In the genomic region with DNA sequence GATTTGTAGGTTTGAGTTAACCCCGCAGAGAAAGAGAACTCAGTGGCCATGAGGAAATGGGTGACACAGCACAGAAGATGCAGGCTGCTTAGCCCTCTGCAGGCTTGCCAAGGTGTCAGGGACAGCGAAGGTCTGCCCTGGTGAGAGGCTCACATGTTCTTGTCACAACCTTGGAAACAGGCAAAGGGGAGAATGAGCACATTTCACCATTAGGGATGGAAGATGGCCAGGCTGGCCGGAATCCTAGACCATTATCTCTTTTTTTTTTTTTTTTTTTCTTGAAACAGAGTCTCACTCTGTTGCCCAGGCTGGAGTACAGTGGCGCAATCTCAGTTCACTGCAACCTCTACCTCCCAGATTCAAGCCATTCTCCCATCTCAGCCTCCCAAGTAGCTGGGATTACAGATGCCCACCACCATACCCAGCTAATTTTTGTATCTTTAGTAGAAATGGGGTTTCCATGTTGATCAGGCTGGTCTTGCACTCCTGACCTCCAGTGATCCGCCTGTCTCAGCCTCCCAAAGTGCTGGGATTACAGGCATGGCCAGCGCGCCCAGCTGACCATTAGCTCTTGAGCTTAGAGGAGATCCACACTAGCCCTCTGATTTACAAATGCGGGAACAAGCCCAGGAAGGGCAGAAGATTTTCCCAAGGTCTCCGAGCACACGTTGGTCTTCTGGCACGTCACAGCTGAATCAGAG, we compare ENCODE assay signal across 17 cellular contexts. TPM values are rescaled to one million over a fixed set of nuclear protein-coding genes. Genes with fewer than 3 reads are reported as not detected.
DNase-seq lines count a peak whose midpoint lies in the region; ATAC-seq and TF ChIP-seq lines count a peak whose summit lies in the region.
"Had no signal": no experiment of that assay in that cellular context is flagged by ENCODE, and none has a peak within 500 bp of the region (broad histone marks: within the 10 kb centered on the region; RNA-seq: fewer than 3 reads in every experiment).

No MANE protein-coding gene starts in this region.

- no peak overlapping the region for H3K4me3 ChIP-seq in cardiac fibroblast (replicated peaks in 1 of 2; ENCODE audit: low read depth in 2 of 2, low read length in 2 of 2)
- H3K4me3 ChIP-seq in spleen, result no peak overlapping the region
- H3K4me3 ChIP-seq in mesendoderm (ENCODE audit: low read length), result no peak overlapping the region
- no peak overlapping the region for H3K4me3 ChIP-seq in BE2C (ENCODE audit: low read depth, low read length)
- H3K4me3 ChIP-seq: BLaER1, lung had no signal

- no peak overlapping the region for H4K5ac ChIP-seq in mesendoderm (ENCODE audit: low read length)

- no peak overlapping the region for H2AK5ac ChIP-seq in mesendoderm (ENCODE audit: low read length)

- no peak overlapping the region for H3K4ac ChIP-seq in mesendoderm (ENCODE audit: low read depth, low read length)

- H3K79me1 ChIP-seq in mesendoderm (ENCODE audit: low read length), result no peaks in the 10 kb centered on the region

- H3K36me3 ChIP-seq in spleen, result no peaks in the 10 kb centered on the region
- no peaks in the 10 kb centered on the region for H3K36me3 ChIP-seq in mesendoderm (ENCODE audit: control insufficient read depth, insufficient read depth, low read length)
- H3K36me3 ChIP-seq in BE2C, result no peaks in the 10 kb centered on the region
- H3K36me3 ChIP-seq: BLaER1 had no signal

- H2BK15ac ChIP-seq in mesendoderm (replicated peaks; ENCODE audit: low read depth), result no peak overlapping the region

- H3K23ac ChIP-seq in mesendoderm (ENCODE audit: low read length), result no peak overlapping the region

- H3K27ac ChIP-seq in spleen, result peak overlapping the region in 4 of 8 donors; percentile 8 to 42 (median 18)
- H3K27ac ChIP-seq in mesendoderm (ENCODE audit: low read depth, low read length), result no peak overlapping the region
- H3K27ac ChIP-seq: BLaER1 had no signal

- H2BK5ac ChIP-seq in mesendoderm (ENCODE audit: low read length), result no peak overlapping the region

- H2BK120ac ChIP-seq in mesendoderm (ENCODE audit: low read depth, low read length), result no peak overlapping the region

- H3K9me3 ChIP-seq in spleen (no peaks in the 10 kb centered on the region), BE2C (no peaks in the 10 kb centered on the region)
- H3K9me3 ChIP-seq: BLaER1 had no signal

- H3K18ac ChIP-seq in mesendoderm (ENCODE audit: low read length), result no peak overlapping the region

- TF ChIP-seq POLR2A in spleen (IDR thresholded peaks at IDR 0.05), result no peak

- ATAC-seq in left ventricle myocardium superior, result peak; percentile 68
- ATAC-seq: HCT116; stimulated activated naive CD8-positive, alpha-beta T cell treated with anti-CD3 and anti-CD28 coated beads, Interleukin-15, Interleukin-2, amounts not matched to agents 100 U/mL and 50 U/mL, for 24 hours had no signal

- H3K27me3 ChIP-seq in spleen (replicated peaks in 1 of 7) (peaks cover 0 to 4% (median 0%) of the 10 kb centered on the region in 7 donors), mesendoderm (ENCODE audit: insufficient read depth, low read length, poor library complexity) (no peaks in the 10 kb centered on the region), BE2C (no peaks in the 10 kb centered on the region)
- H3K27me3 ChIP-seq: BLaER1 had no signal

- no peak overlapping the region for H3K4me2 ChIP-seq in mesendoderm (ENCODE audit: low read length)
- H3K4me2 ChIP-seq: BLaER1 had no signal

- DNase-seq in GM03348 (ENCODE audit: low spot score) (peak; percentile 47), cardiac fibroblast (ENCODE audit: low read depth in 2 of 2) (peak; percentile 53 to 79), left ventricle myocardium superior (peak; percentile 70), spleen (peak; percentile 49), mesendoderm (no peak), BE2C (no peak), iPS-NIHi11 (ENCODE audit: low spot score) (no peak)
- DNase-seq in stimulated activated CD4-positive, alpha-beta T cell treated with anti-CD3 and anti-CD28 coated beads, Interleukin-12 subunit alpha, Interleukin-12 subunit beta, amount 100 ng/mL, for 4 hours, result no peak
- DNase-seq: activated naive CD4-positive, alpha-beta T cell; central memory CD4-positive, alpha-beta T cell; DMS53; NCI-H1048; NK-92 treated with Interleukin-12 subunit alpha and Interleukin-12 subunit beta, amount 100 ng/mL, for 24 hours; stimulated activated naive CD8-positive, alpha-beta T cell treated with anti-CD3 and anti-CD28 coated beads, Interleukin-15, Interleukin-2, amounts not matched to agents 100 U/mL and 50 U/mL, for 24 hours had no signal

- no peak overlapping the region for H3K9ac ChIP-seq in mesendoderm (ENCODE audit: low read length)
- H3K9ac ChIP-seq: BLaER1 had no signal

- intact Hi-C loops in left ventricle myocardium superior (cut with micrococcal nuclease), result no loop called here
- intact Hi-C loops in spleen (cut with DNase I; ENCODE audit: low total_unique reads), result no loop called here

- H3K79me2 ChIP-seq in mesendoderm (ENCODE audit: control insufficient read depth, insufficient read depth, low read length), result no peaks in the 10 kb centered on the region

- no peak overlapping the region for H3K56ac ChIP-seq in mesendoderm (ENCODE audit: low read length)

- H4K8ac ChIP-seq in mesendoderm (ENCODE audit: low read depth, low read length), result no peak overlapping the region

- WGBS in spleen, 5 donors, result 76 to 84% (median 83%) methylated on average over 11 of the region's 11 CpGs
- no CpG with 5 or more reads among the region's 11 CpGs for WGBS in mesendoderm (ENCODE audit: extremely low coverage, insufficient coverage, low lambda C conversion rate)

- H3K4me1 ChIP-seq in spleen, result peaks cover 6 to 45% (median 19%) of the 10 kb centered on the region in 6 donors
- H3K4me1 ChIP-seq in mesendoderm (ENCODE audit: control insufficient read depth, low read depth, low read length), result no peaks in the 10 kb centered on the region
- no peaks in the 10 kb centered on the region for H3K4me1 ChIP-seq in BE2C

- TF ChIP-seq CTCF in cardiac fibroblast (IDR thresholded peaks at IDR 0.05; ENCODE audit: low read depth, low read length), result no peak
- no peak for TF ChIP-seq CTCF in spleen (IDR thresholded peaks at IDR 0.05 in 8 of 11, conservative IDR thresholded peaks at IDR 0.05 in 3 of 11)
- no peak for TF ChIP-seq CTCF in BE2C (IDR thresholded peaks at IDR 0.05; ENCODE audit: low read depth, low read length)

RNA-seq across cellular contexts. Expression of a gene that starts 34.6 kb away (rescaled TPM):
- total RNA-seq in left ventricle myocardium superior (16.0 TPM), spleen (10 to 100 TPM in 1 of 7 donors, 1 to 10 TPM in 6; 4.3 to 10.7 (median 6.3) TPM)
- polyA plus RNA-seq in spleen, result 1 to 10 TPM; 3.4 to 6.7 (median 4.2) TPM
- polyA plus RNA-seq in mesendoderm (2013, experiment 1 of 2), result 0.13 TPM
- 0.13 TPM for polyA plus RNA-seq in mesendoderm (2013, experiment 2 of 2)
- polyA plus RNA-seq in BE2C (2012; ENCODE audit: insufficient read depth, insufficient read length, low read depth), result 1.2 TPM

Comparison
In these comparisons a context has a peak if more than half of its experiments do, and no peak if none do; other contexts are left out.
1. DNase-seq: peak in GM03348 (single experiment), cardiac fibroblast (2 of 2), left ventricle myocardium superior (single experiment) and spleen (single experiment); none in mesendoderm (single experiment), BE2C (single experiment), iPS-NIHi11 (single experiment) and stimulated activated CD4-positive, alpha-beta T cell treated with anti-CD3 and anti-CD28 coated beads, Interleukin-12 subunit alpha, Interleukin-12 subunit beta, amount 100 ng/mL, for 4 hours (single experiment).